ENCODE assay signal across 26 cellular contexts in genomic region chr15:76299786-76300185, GRCh38. TPM values are rescaled to one million over a fixed set of nuclear protein-coding genes. Genes with fewer than 3 reads are reported as not detected.
"Had no signal": no experiment of that assay in that cellular context is flagged by ENCODE, and none has a peak within 500 bp of the region (broad histone marks: within the 10 kb centered on the region; RNA-seq: fewer than 3 reads in every experiment).

No MANE protein-coding gene starts in this region.

- H3K9me3 Mint-ChIP-seq: activated naive CD4-positive, alpha-beta T cell treated with anti-CD3 and anti-CD28 coated beads, Interleukin-2, amount 10 ng/mL, durations not matched to agents 7 days and 5 days; effector memory CD8-positive, alpha-beta T cell; neural crest cell; stimulated activated naive B cell treated with anti-CD40 and anti-IgM and Interleukin-4, amounts not matched to agents 10 μg/mL and 1 μg/mL and 100 μg/mL, for 72 hours had no signal

- H3K4me2 ChIP-seq: smooth muscle cell had no signal

- H3K4me1 ChIP-seq: colonic mucosa, uterus had no signal

- H3K4me3 ChIP-seq: colonic mucosa, dorsolateral prefrontal cortex, left ventricle myocardium inferior, sigmoid colon, smooth muscle cell, transverse colon, uterus had no signal

- H3K4me3 Mint-ChIP-seq: activated CD4-positive, alpha-beta memory T cell treated with anti-CD3 and anti-CD28 coated beads for 36 hours; activated CD8-positive, alpha-beta memory T cell treated with anti-CD3 and anti-CD28 coated beads, Interleukin-2, amount 10 ng/mL, durations not matched to agents 7 days and 5 days; activated naive CD4-positive, alpha-beta T cell treated with anti-CD3 and anti-CD28 coated beads, Interleukin-2, amount 10 ng/mL, durations not matched to agents 7 days and 5 days; effector memory CD8-positive, alpha-beta T cell; naive thymus-derived CD4-positive, alpha-beta T cell; neural crest cell; stimulated activated naive B cell treated with anti-CD40 and anti-IgM and Interleukin-4, amounts not matched to agents 10 μg/mL and 1 μg/mL and 100 μg/mL, for 72 hours had no signal

- H3K27me3 Mint-ChIP-seq: activated CD4-positive, alpha-beta memory T cell treated with anti-CD3 and anti-CD28 coated beads for 36 hours; activated CD8-positive, alpha-beta memory T cell treated with anti-CD3 and anti-CD28 coated beads, Interleukin-2, amount 10 ng/mL, durations not matched to agents 7 days and 5 days; activated naive CD4-positive, alpha-beta T cell treated with anti-CD3 and anti-CD28 coated beads, Interleukin-2, amount 10 ng/mL, durations not matched to agents 7 days and 5 days; effector memory CD8-positive, alpha-beta T cell; naive thymus-derived CD4-positive, alpha-beta T cell; stimulated activated naive B cell treated with anti-CD40 and anti-IgM and Interleukin-4, amounts not matched to agents 10 μg/mL and 1 μg/mL and 100 μg/mL, for 72 hours had no signal

- H3K27me3 ChIP-seq: colonic mucosa, dorsolateral prefrontal cortex, sigmoid colon, transverse colon, uterus had no signal

- H3K4me1 Mint-ChIP-seq: activated naive CD4-positive, alpha-beta T cell treated with anti-CD3 and anti-CD28 coated beads, Interleukin-2, amount 10 ng/mL, durations not matched to agents 7 days and 5 days; neural crest cell had no signal

- H3K9me3 ChIP-seq: colonic mucosa, sigmoid colon, transverse colon, uterus had no signal

- DNase-seq: activated CD4-positive, alpha-beta memory T cell treated with anti-CD3 and anti-CD28 coated beads for 36 hours; activated CD4-positive, alpha-beta T cell treated with anti-CD3 and anti-CD28 coated beads for 4 hours; activated CD4-positive, CD25-positive, alpha-beta regulatory T cell; activated CD8-positive, alpha-beta memory T cell treated with anti-CD3 and anti-CD28 coated beads, Interleukin-2, amount 10 ng/mL, durations not matched to agents 7 days and 5 days; activated effector memory CD4-positive, alpha-beta T cell treated with anti-CD3 and anti-CD28 coated beads, Interleukin-2, amount 50 U/mL, for 16 hours; activated naive CD4-positive, alpha-beta T cell treated with anti-CD3 and anti-CD28 coated beads, Interleukin-2, amount 10 ng/mL, durations not matched to agents 7 days and 5 days; activated T-cell treated with anti-CD3 and anti-CD28 coated beads for 4 hours; amygdala; colonic mucosa; dorsolateral prefrontal cortex; effector memory CD8-positive, alpha-beta T cell; foreskin melanocyte; left ventricle myocardium inferior; naive thymus-derived CD4-positive, alpha-beta T cell; occipital lobe; sigmoid colon; stimulated activated CD4-positive, alpha-beta T cell treated with anti-CD3 and anti-CD28 coated beads, Interleukin-15, amount 100 ng/mL, for 24 hours; stimulated activated naive B cell treated with anti-CD40 and anti-IgM and Interleukin-4, amounts not matched to agents 10 μg/mL and 1 μg/mL and 100 μg/mL, for 72 hours; transverse colon; uterus had no signal

- H3K27ac Mint-ChIP-seq: activated CD4-positive, alpha-beta memory T cell treated with anti-CD3 and anti-CD28 coated beads for 36 hours; activated CD8-positive, alpha-beta memory T cell treated with anti-CD3 and anti-CD28 coated beads, Interleukin-2, amount 10 ng/mL, durations not matched to agents 7 days and 5 days; activated naive CD4-positive, alpha-beta T cell treated with anti-CD3 and anti-CD28 coated beads, Interleukin-2, amount 10 ng/mL, durations not matched to agents 7 days and 5 days; effector memory CD8-positive, alpha-beta T cell; naive thymus-derived CD4-positive, alpha-beta T cell; stimulated activated naive B cell treated with anti-CD40 and anti-IgM and Interleukin-4, amounts not matched to agents 10 μg/mL and 1 μg/mL and 100 μg/mL, for 72 hours had no signal

- H3K27ac ChIP-seq: dorsolateral prefrontal cortex, left ventricle myocardium inferior, sigmoid colon, uterus had no signal

RNA-seq across cellular contexts. Expression of gene ISL2, which starts 36.8 kb away (rescaled TPM):
- total RNA-seq: endothelial cell of umbilical vein, esophagus mucosa, left ventricle myocardium inferior, neural crest cell, occipital lobe, posterior vena cava, temporal lobe had no signal
